Comparison of ENCODE assay signal across 9 cellular contexts in genomic region chr12:54360717-54361456, GRCh38. TPM values are rescaled to one million over a fixed set of nuclear protein-coding genes. Genes with fewer than 3 reads are reported as not detected.
DNase-seq lines count a peak whose midpoint lies in the region; ATAC-seq and TF ChIP-seq lines count a peak whose summit lies in the region.
"Had no signal": no experiment of that assay in that cellular context is flagged by ENCODE, and none has a peak within 500 bp of the region (broad histone marks: within the 10 kb centered on the region; RNA-seq: fewer than 3 reads in every experiment).

No MANE protein-coding gene starts in this region.

- DNase-seq in NCI-H1417 (lab: John Stamatoyannopoulos, UW) (peak; percentile 86 to 94 (median 91)), NCI-H1417 treated with DMSO at 0.1 percent for 48 hours (lab: John Stamatoyannopoulos, UW) (no peak), NCI-H2081 (lab: John Stamatoyannopoulos, UW) (peak; percentile 88 to 89), WERI-Rb-1 (peak; percentile 94), colonic mucosa (peak; percentile 88), lower lobe of right lung (peak; percentile 85), epidermal melanocyte (ENCODE audit: insufficient read length, low spot score) (no peak)
- peak; percentile 28 for DNase-seq in stimulated activated naive CD4-positive, alpha-beta T cell treated with Interleukin-2 at 50 U/mL for 16 hours (lab: John Stamatoyannopoulos, UW)

- H3K4me3 ChIP-seq in WERI-Rb-1 (ENCODE audit: low read depth, low read length) (no peak overlapping the region), colonic mucosa (no peak overlapping the region), lower lobe of right lung (no peak overlapping the region)

- H3K27me3 ChIP-seq in WERI-Rb-1 (ENCODE audit: insufficient read depth, low read depth, severe bottlenecking) (no peaks in the 10 kb centered on the region), colonic mucosa (no peaks in the 10 kb centered on the region), lower lobe of right lung (ENCODE audit: low read depth) (no peaks in the 10 kb centered on the region)

- TF ChIP-seq CTCF in WERI-Rb-1 (IDR thresholded peaks at IDR 0.05; ENCODE audit: low read depth, low read length), result peak; percentile 96
- TF ChIP-seq CTCF in colonic mucosa (IDR thresholded peaks at IDR 0.05), result peak; percentile 79
- TF ChIP-seq CTCF in lower lobe of right lung (IDR thresholded peaks at IDR 0.05), result peak; percentile 73

- H3K4me1 ChIP-seq in colonic mucosa (no peaks in the 10 kb centered on the region), lower lobe of right lung (peaks cover 30% of the 10 kb centered on the region)

- intact Hi-C loops in colonic mucosa (cut with DNase I), result loop anchor here (5.0 kb wide), 2 partner anchors 69 to 139 kb away; no protein-coding TSS in a partner anchor
- intact Hi-C loops in lower lobe of right lung (cut with DNase I), result no loop called here

- H3K27ac ChIP-seq in WERI-Rb-1 (peak overlapping the region; percentile 96), colonic mucosa (no peak overlapping the region), lower lobe of right lung (no peak overlapping the region)

- no peak overlapping the region for H3K9ac ChIP-seq in colonic mucosa (ENCODE audit: low read depth in 2 of 2, low read length in 2 of 2)

- H3K9me3 ChIP-seq in WERI-Rb-1 (ENCODE audit: severe bottlenecking) (no peaks in the 10 kb centered on the region), colonic mucosa (no peaks in the 10 kb centered on the region), lower lobe of right lung (no peaks in the 10 kb centered on the region)

- peak in 1 of 2 donors; percentile 42 for ATAC-seq in lower lobe of right lung

- H3K36me3 ChIP-seq in WERI-Rb-1, result no peaks in the 10 kb centered on the region
- H3K36me3 ChIP-seq in colonic mucosa, result no peaks in the 10 kb centered on the region
- H3K36me3 ChIP-seq in lower lobe of right lung, result no peaks in the 10 kb centered on the region

RNA-seq across cellular contexts. Expression of gene GPR84, which starts 3.4 kb away (rescaled TPM):
- under 1 TPM in 1 of 2 donors, not detected in 1; 0.21 TPM for total RNA-seq in colonic mucosa
- 0.65 TPM for total RNA-seq in lower lobe of right lung
- total RNA-seq: glomerular endothelial cell had no signal

RNA-seq across cellular contexts. Expression of gene ZNF385A, which starts 23.6 kb away (rescaled TPM):
- 1 to 10 TPM; 3.8 to 7.3 TPM for total RNA-seq in colonic mucosa
- 28.3 TPM for total RNA-seq in lower lobe of right lung

RNA-seq across cellular contexts. Expression of gene COPZ1, which starts 36.0 kb away (rescaled TPM):
- total RNA-seq in colonic mucosa, result 100 to 1,000 TPM; 164 to 173 TPM
- 129 TPM for total RNA-seq in lower lobe of right lung

RNA-seq across cellular contexts. Expression of gene ITGA5, which starts 58.2 kb away (rescaled TPM):
- total RNA-seq in colonic mucosa (100 to 1,000 TPM in 1 of 2 donors, 1 to 10 TPM in 1; 7.8 to 120 TPM), lower lobe of right lung (97.1 TPM)

Comparison
In these comparisons a context has a peak if more than half of its experiments do, and no peak if none do; other contexts are left out.
1. DNase-seq: peak in NCI-H1417 (3 of 3), NCI-H2081 (2 of 2), WERI-Rb-1 (single experiment), colonic mucosa (single experiment), lower lobe of right lung (single experiment) and stimulated activated naive CD4-positive, alpha-beta T cell treated with Interleukin-2 at 50 U/mL for 16 hours (single experiment); none in NCI-H1417 treated with DMSO at 0.1 percent for 48 hours (single experiment) and epidermal melanocyte (single experiment).
2. Peak in every context shown above with its lines, with median percentiles within 50 percentile points of each other: CTCF ChIP-seq.